Comparison of ENCODE assay signal across 35 cellular contexts in genomic region chr4:16727218-16727617, GRCh38.
"Had no signal": no experiment of that assay in that cellular context is flagged by ENCODE, and none has a peak within 500 bp of the region (broad histone marks: within the 10 kb centered on the region; RNA-seq: fewer than 3 reads in every experiment).

No MANE protein-coding gene starts in this region.

- H3K27me3 Mint-ChIP-seq: activated B cell treated with CpG ODN at 0.5 μM for 24 hours; activated CD4-positive, alpha-beta memory T cell treated with anti-CD3 and anti-CD28 coated beads for 36 hours; activated CD4-positive, alpha-beta T cell treated with anti-CD3 and anti-CD28 coated beads, Interleukin-2, amount 10 ng/mL, durations not matched to agents 24 days and 14 days; activated naive CD8-positive, alpha-beta T cell treated with anti-CD3 and anti-CD28 coated beads for 36 hours had no signal

- H3K27ac ChIP-seq: adrenal gland, body of pancreas, cardiac muscle cell, VCaP had no signal

- H3K27me3 ChIP-seq: adrenal gland, body of pancreas, cardiac muscle cell had no signal

- DNase-seq: activated B cell treated with CpG ODN at 0.5 μM for 24 hours; activated CD4-positive, alpha-beta memory T cell treated with anti-CD3 and anti-CD28 coated beads for 36 hours; activated CD4-positive, alpha-beta T cell treated with anti-CD3 and anti-CD28 coated beads for 4 hours; activated CD4-positive, alpha-beta T cell treated with anti-CD3 and anti-CD28 coated beads, Interleukin-2, amount 10 ng/mL, durations not matched to agents 24 days and 14 days; activated CD4-positive, alpha-beta T cell treated with anti-CD3 and anti-CD28 coated beads, Interleukin-2, amount 50 U/mL, for 1 hour; activated CD4-positive, alpha-beta T cell treated with anti-CD3 and anti-CD28 coated beads, Interleukin-2, amount 50 U/mL, for 4 hours; activated CD4-positive, CD25-positive, alpha-beta regulatory T cell treated with anti-CD3 and anti-CD28 coated beads, Interleukin-2, amount 50 U/mL, for 72 hours; activated CD8-positive, alpha-beta memory T cell treated with anti-CD3 and anti-CD28 coated beads, Interleukin-2, amount 50 U/mL, for 4 hours; activated CD8-positive, alpha-beta T cell treated with anti-CD3 and anti-CD28 coated beads for 36 hours; activated effector memory CD4-positive, alpha-beta T cell treated with anti-CD3 and anti-CD28 coated beads, Interleukin-2, amount 50 U/mL, for 16 hours; activated gamma-delta T cell treated with Interleukin-2 at 50 U/mL for 16 hours; activated naive CD4-positive, alpha-beta T cell; activated naive CD4-positive, alpha-beta T cell treated with anti-CD3 and anti-CD28 coated beads for 36 hours; activated naive CD4-positive, alpha-beta T cell treated with anti-CD3 and anti-CD28 coated beads, Interleukin-2, amount 50 U/mL, for 16 hours; activated naive CD8-positive, alpha-beta T cell treated with anti-CD3 and anti-CD28 coated beads for 36 hours; activated T-cell treated with anti-CD3 and anti-CD28 coated beads for 4 hours; activated T-cell treated with anti-CD3 and anti-CD28 coated beads, Interleukin-2, amount 50 U/mL, for 1 hour; activated T-cell treated with anti-CD3 and anti-CD28 coated beads, Interleukin-2, amount 50 U/mL, for 4 hours; activated T-cell treated with anti-CD3 and anti-CD28 coated beads, Interleukin-2, amount 50 U/mL, for 72 hours; adrenal gland; amniotic stem cell; aorta; body of pancreas; central memory CD4-positive, alpha-beta T cell; SW 1271; T-helper 1 cell; T-helper 2 cell; T-helper 9 cell had no signal

- H3K4me3 ChIP-seq: adrenal gland, body of pancreas, cardiac muscle cell had no signal

- H3K4me3 Mint-ChIP-seq: activated B cell treated with CpG ODN at 0.5 μM for 24 hours; activated CD4-positive, alpha-beta memory T cell treated with anti-CD3 and anti-CD28 coated beads for 36 hours; activated CD4-positive, alpha-beta T cell treated with anti-CD3 and anti-CD28 coated beads, Interleukin-2, amount 10 ng/mL, durations not matched to agents 24 days and 14 days; activated CD8-positive, alpha-beta T cell treated with anti-CD3 and anti-CD28 coated beads for 36 hours; activated naive CD4-positive, alpha-beta T cell treated with anti-CD3 and anti-CD28 coated beads for 36 hours; activated naive CD8-positive, alpha-beta T cell treated with anti-CD3 and anti-CD28 coated beads for 36 hours; activated T-cell treated with anti-CD3 and anti-CD28 coated beads, Interleukin-2, amount 50 U/mL, for 4 hours; activated T-cell treated with anti-CD3 and anti-CD28 coated beads, Interleukin-2, amount 50 U/mL, for 72 hours; activated T-helper 1 cell treated with anti-CD3 and anti-CD28 coated beads, Interleukin-12 subunit alpha, Interleukin-12 subunit beta, Interleukin-2, Interleukin-4 antibody, amounts not matched to agents 30 ng/mL and 10 ng/mL and 1 ng/mL, durations not matched to agents 14 hours and 24 hours and 36 hours; activated T-helper 17 cell treated with anti-CD3 and anti-CD28 coated beads, Interleukin-2, amount 50 U/mL, for 72 hours; T-helper 1 cell treated with Interleukin-12 subunit alpha and Interleukin-12 subunit beta and Interleukin-4 antibody, amounts not matched to agents 30 μg/mL and 1 μg/mL, for 36 hours; T-helper 2 cell treated with Interferon-gamma antibody and Interleukin-4, amounts not matched to agents 5 μg/mL and 100 μg/mL, for 36 hours had no signal

- H3K4me1 ChIP-seq: adrenal gland had no signal

- H3K4me1 Mint-ChIP-seq: activated B cell treated with CpG ODN at 0.5 μM for 24 hours; activated CD4-positive, alpha-beta T cell treated with anti-CD3 and anti-CD28 coated beads, Interleukin-2, amount 10 ng/mL, durations not matched to agents 24 days and 14 days; activated naive CD8-positive, alpha-beta T cell treated with anti-CD3 and anti-CD28 coated beads for 36 hours; activated T-helper 17 cell treated with anti-CD3 and anti-CD28 coated beads, Interleukin-2, amount 50 U/mL, for 72 hours had no signal

- H3K9me3 ChIP-seq: adrenal gland, body of pancreas had no signal

- H3K9me3 Mint-ChIP-seq: activated CD4-positive, alpha-beta T cell treated with anti-CD3 and anti-CD28 coated beads, Interleukin-2, amount 10 ng/mL, durations not matched to agents 24 days and 14 days; activated T-helper 1 cell treated with anti-CD3 and anti-CD28 coated beads, Interleukin-12 subunit alpha, Interleukin-12 subunit beta, Interleukin-2, Interleukin-4 antibody, amounts not matched to agents 30 ng/mL and 10 ng/mL and 1 ng/mL, durations not matched to agents 14 hours and 24 hours and 36 hours; T-helper 1 cell treated with Interleukin-12 subunit alpha and Interleukin-12 subunit beta and Interleukin-4 antibody, amounts not matched to agents 30 μg/mL and 1 μg/mL, for 36 hours had no signal

- H3K36me3 ChIP-seq: adrenal gland, cardiac muscle cell had no signal

- H3K27ac Mint-ChIP-seq: activated B cell treated with CpG ODN at 0.5 μM for 24 hours; activated CD4-positive, alpha-beta memory T cell treated with anti-CD3 and anti-CD28 coated beads for 36 hours; activated CD4-positive, alpha-beta T cell treated with anti-CD3 and anti-CD28 coated beads, Interleukin-2, amount 10 ng/mL, durations not matched to agents 24 days and 14 days; activated CD8-positive, alpha-beta T cell treated with anti-CD3 and anti-CD28 coated beads for 36 hours; activated naive CD4-positive, alpha-beta T cell treated with anti-CD3 and anti-CD28 coated beads for 36 hours; activated naive CD4-positive, alpha-beta T cell treated with anti-CD3 and anti-CD28 coated beads, Interleukin-2, amount 50 U/mL, for 72 hours; activated naive CD8-positive, alpha-beta T cell treated with anti-CD3 and anti-CD28 coated beads for 36 hours; activated T-cell treated with anti-CD3 and anti-CD28 coated beads, Interleukin-2, amount 50 U/mL, for 72 hours; activated T-helper 1 cell treated with anti-CD3 and anti-CD28 coated beads, Interleukin-12 subunit alpha, Interleukin-12 subunit beta, Interleukin-2, Interleukin-4 antibody, amounts not matched to agents 30 ng/mL and 10 ng/mL and 1 ng/mL, durations not matched to agents 14 hours and 24 hours and 36 hours; activated T-helper 17 cell treated with anti-CD3 and anti-CD28 coated beads, Interleukin-2, amount 50 U/mL, for 72 hours; T-helper 1 cell treated with Interleukin-12 subunit alpha and Interleukin-12 subunit beta and Interleukin-4 antibody, amounts not matched to agents 30 μg/mL and 1 μg/mL, for 36 hours; T-helper 2 cell treated with Interferon-gamma antibody and Interleukin-4, amounts not matched to agents 5 μg/mL and 100 μg/mL, for 36 hours had no signal

- H3K36me3 Mint-ChIP-seq: activated CD4-positive, alpha-beta memory T cell treated with anti-CD3 and anti-CD28 coated beads for 36 hours; activated naive CD4-positive, alpha-beta T cell treated with anti-CD3 and anti-CD28 coated beads, Interleukin-2, amount 50 U/mL, for 72 hours; activated naive CD8-positive, alpha-beta T cell treated with anti-CD3 and anti-CD28 coated beads for 36 hours had no signal

- ATAC-seq: activated CD8-positive, alpha-beta T cell treated with anti-CD3 and anti-CD28 coated beads for 36 hours; activated naive CD4-positive, alpha-beta T cell treated with anti-CD3 and anti-CD28 coated beads, Interleukin-2, amount 50 U/mL, for 72 hours; activated T-cell treated with anti-CD3 and anti-CD28 coated beads, Interleukin-2, amount 50 U/mL, for 4 hours; activated T-cell treated with anti-CD3 and anti-CD28 coated beads, Interleukin-2, amount 50 U/mL, for 72 hours; activated T-helper 17 cell treated with anti-CD3 and anti-CD28 coated beads, Interleukin-2, amount 50 U/mL, for 72 hours; body of pancreas had no signal
